Comparison of ENCODE assay signal across 18 cellular contexts in genomic region chr4:20509315-20509714, GRCh38.
A peak's percentile ranks its signal among the peaks of the same experiment; 100 is the strongest.
DNase-seq lines count a peak whose midpoint lies in the region; ATAC-seq and TF ChIP-seq lines count a peak whose summit lies in the region.
"Had no signal": no experiment of that assay in that cellular context is flagged by ENCODE, and none has a peak within 500 bp of the region (broad histone marks: within the 10 kb centered on the region; RNA-seq: fewer than 3 reads in every experiment).

No MANE protein-coding gene starts in this region.

- H3K9me3 Mint-ChIP-seq in HFFc6 (no peaks in the 10 kb centered on the region), nephron progenitor cell (no peaks in the 10 kb centered on the region)

- H3K4me1 Mint-ChIP-seq in HFFc6 (ENCODE audit: low read depth) (peaks cover 17% of the 10 kb centered on the region), nephron progenitor cell (no peaks in the 10 kb centered on the region)
- H3K4me1 Mint-ChIP-seq: CD4-positive, alpha-beta memory T cell had no signal

- H3K27me3 Mint-ChIP-seq in HFFc6 (ENCODE audit: insufficient read depth) (no peaks in the 10 kb centered on the region), nephron progenitor cell (ENCODE audit: low read depth, poor library complexity) (no peaks in the 10 kb centered on the region)
- H3K27me3 Mint-ChIP-seq: CD4-positive, alpha-beta memory T cell had no signal

- H3K4me3 Mint-ChIP-seq in HFFc6 (peak overlapping the region; percentile 38; the same call in 1 of the 2 replicates), nephron progenitor cell (no peak overlapping the region)
- H3K4me3 Mint-ChIP-seq: CD4-positive, alpha-beta memory T cell had no signal

- ATAC-seq in GM21529 (IDR thresholded peaks at IDR 0.05; ENCODE audit: unreplicated experiment), result no peak
- ATAC-seq: A549 had no signal

- no peak for TF ChIP-seq CTCF in HFFc6 (IDR thresholded peaks at IDR 0.05)
- TF ChIP-seq CTCF in nephron progenitor cell (IDR thresholded peaks at IDR 0.05), result no peak

- H3K36me3 Mint-ChIP-seq in HFFc6 (ENCODE audit: low read depth) (peaks cover 12% of the 10 kb centered on the region), nephron progenitor cell (ENCODE audit: low read depth) (peaks cover 4% of the 10 kb centered on the region)
- H3K36me3 Mint-ChIP-seq: CD4-positive, alpha-beta memory T cell had no signal

- peak; percentile 24 to 25 for DNase-seq in SHP77 (lab: John Stamatoyannopoulos, UW)
- DNase-seq in SHP77 treated with DMSO at 0.1 percent for 48 hours (lab: John Stamatoyannopoulos, UW), result no peak
- no peak for DNase-seq in HFFc6
- DNase-seq in nephron progenitor cell, result no peak
- DNase-seq in SIG-M5 (lab: John Stamatoyannopoulos, UW), result no peak
- DNase-seq: 8988T; ACHN; AML-193; C1 segment of cervical spinal cord; Caco-2; CD4-positive, alpha-beta memory T cell; DMS153; DND-41; GM23248; H7; HCEC 1CT had no signal

- peak overlapping the region; percentile 40; the same call in 1 of the 2 replicates for H3K27ac Mint-ChIP-seq in HFFc6
- H3K27ac Mint-ChIP-seq in nephron progenitor cell, result peak overlapping the region; percentile 83
- H3K27ac Mint-ChIP-seq: CD4-positive, alpha-beta memory T cell had no signal

Comparison
In these comparisons a context has a peak if more than half of its experiments do, and no peak if none do; other contexts are left out.
1. DNase-seq: peak in SHP77 (2 of 2); none in SHP77 treated with DMSO at 0.1 percent for 48 hours (single experiment), HFFc6 (single experiment), nephron progenitor cell (single experiment) and SIG-M5 (single experiment).